ENCODE assay signal across 17 cellular contexts in genomic region chr11:12416552-12416951, GRCh38. TPM values are rescaled to one million over a fixed set of nuclear protein-coding genes. Genes with fewer than 3 reads are reported as not detected.
A peak's percentile ranks its signal among the peaks of the same experiment; 100 is the strongest.
DNase-seq lines count a peak whose midpoint lies in the region; ATAC-seq and TF ChIP-seq lines count a peak whose summit lies in the region.
"Had no signal": no experiment of that assay in that cellular context is flagged by ENCODE, and none has a peak within 500 bp of the region (broad histone marks: within the 10 kb centered on the region; RNA-seq: fewer than 3 reads in every experiment).

No MANE protein-coding gene starts in this region.

- H3K9ac ChIP-seq in IMR-90 (ENCODE audit: low read depth, low read length) (no peak overlapping the region), endodermal cell (ENCODE audit: extremely low read depth, low read length, poor library complexity, severe bottlenecking) (no peak overlapping the region), stomach smooth muscle (ENCODE audit: low read length in 2 of 2) (peak overlapping the region in 1 of 2 donors; percentile 40)

- no peak for TF ChIP-seq RAD21 in IMR-90 (IDR thresholded peaks at IDR 0.05; ENCODE audit: low read length)

- H3K4me1 ChIP-seq in IMR-90 (ENCODE audit: control insufficient read depth, insufficient read depth, low read length) = peaks cover 39% of the 10 kb centered on the region
- peaks cover 5% of the 10 kb centered on the region for H3K4me1 ChIP-seq in endodermal cell (ENCODE audit: control insufficient read depth, insufficient read depth, low read length)
- H3K4me1 ChIP-seq in muscle layer of duodenum (ENCODE audit: control insufficient read depth in 1 of 2, insufficient read depth in 2 of 2, low read length in 2 of 2) = peaks cover 3 to 34% of the 10 kb centered on the region in 2 donors
- H3K4me1 ChIP-seq in stomach smooth muscle (ENCODE audit: control insufficient read depth, insufficient read depth, low read length) = peaks cover 47% of the 10 kb centered on the region

- H3K9me3 ChIP-seq in IMR-90 (ENCODE audit: control insufficient read depth, insufficient read depth, low read length) = no peaks in the 10 kb centered on the region
- H3K9me3 ChIP-seq in endodermal cell (ENCODE audit: control insufficient read depth, low read length) = no peaks in the 10 kb centered on the region
- H3K9me3 ChIP-seq in muscle layer of duodenum (ENCODE audit: control insufficient read depth in 1 of 2, low read length in 2 of 2) = no peaks in the 10 kb centered on the region
- no peaks in the 10 kb centered on the region for H3K9me3 ChIP-seq in stomach smooth muscle (ENCODE audit: control insufficient read depth in 2 of 2, low read length in 2 of 2)
- H3K9me3 ChIP-seq: SJSA1 had no signal

- H3K27ac ChIP-seq in IMR-90 (ENCODE audit: insufficient read depth, low read length) (peak overlapping the region; percentile 66; the same call in 1 of the 2 replicates), endodermal cell (ENCODE audit: low read depth, low read length) (no peak overlapping the region), muscle layer of duodenum (ENCODE audit: low read length) (peak overlapping the region; percentile 93), stomach smooth muscle (ENCODE audit: low read length) (peak overlapping the region; percentile 99)
- H3K27ac ChIP-seq: C4-2B, HL-60, SJSA1 had no signal

- H3K56ac ChIP-seq in IMR-90 (ENCODE audit: extremely low read depth, insufficient read depth, low read length) = no peak overlapping the region

- 0 out of 2 replicates have a peak overlapping the region, but pooled peaks have one; percentile 5 for H2BK120ac ChIP-seq in IMR-90 (ENCODE audit: low read depth, low read length)

- H3K79me1 ChIP-seq in IMR-90 (ENCODE audit: low read depth in 1 of 2, low read length in 2 of 2) = peaks cover 37 to 92% of the 10 kb centered on the region in 2 experiments

- no peak for ATAC-seq in IMR-90 (ENCODE audit: low read depth)
- no peak for ATAC-seq in activated naive CD4-positive, alpha-beta T cell treated with anti-CD3 and anti-CD28 coated beads, Interleukin-2, amount 50 U/mL, for 72 hours
- ATAC-seq in GM18867 (IDR thresholded peaks at IDR 0.05; ENCODE audit: unreplicated experiment) = no peak

- H4K91ac ChIP-seq in IMR-90 (ENCODE audit: insufficient read depth, low read depth, low read length) = peak overlapping the region; percentile 35; the same call in 1 of the 2 replicates

- H4K20me1 ChIP-seq in IMR-90 (ENCODE audit: insufficient read depth, low read length) = peaks cover 17% of the 10 kb centered on the region

- H3K23ac ChIP-seq in IMR-90 (ENCODE audit: low read depth, low read length) = peak overlapping the region; percentile 35; the same call in 1 of the 2 replicates

- TF ChIP-seq POLR2A in IMR-90 (IDR thresholded peaks at IDR 0.05; ENCODE audit: low read depth, low read length) = no peak

- peak overlapping the region; percentile 22 for H3K27ac Mint-ChIP-seq in endodermal cell
- H3K27ac Mint-ChIP-seq in activated naive CD4-positive, alpha-beta T cell treated with anti-CD3 and anti-CD28 coated beads, Interleukin-2, amount 50 U/mL, for 72 hours = no peak overlapping the region

- H3K9me3 Mint-ChIP-seq in endodermal cell = no peaks in the 10 kb centered on the region
- no peaks in the 10 kb centered on the region for H3K9me3 Mint-ChIP-seq in activated naive CD4-positive, alpha-beta T cell treated with anti-CD3 and anti-CD28 coated beads, Interleukin-2, amount 50 U/mL, for 72 hours

- peaks cover 23% of the 10 kb centered on the region for H3K9me1 ChIP-seq in IMR-90 (ENCODE audit: insufficient read depth, low read length)

- no peak overlapping the region for H3K4me3 Mint-ChIP-seq in endodermal cell

- DNase-seq in IMR-90 = no peak
- DNase-seq in endodermal cell = no peak
- DNase-seq in activated naive CD4-positive, alpha-beta T cell treated with anti-CD3 and anti-CD28 coated beads, Interleukin-2, amount 50 U/mL, for 72 hours (ENCODE audit: low spot score in 2 of 2) = no peak
- no peak for DNase-seq in NCI-H2107 (lab: John Stamatoyannopoulos, UW)
- DNase-seq in GM10266 (ENCODE audit: extremely low spot score) = no peak
- DNase-seq: DMS153, NCI-H1417 treated with DMSO at 0.1 percent for 48 hours, NCI-H1930, NCI-H2171, NCI-H446 treated with DMSO at 0.1 percent for 48 hours, NCI-H748 treated with DMSO at 0.1 percent for 48 hours had no signal

- H3K4me1 Mint-ChIP-seq in endodermal cell = peaks cover 24% of the 10 kb centered on the region

- intact Hi-C loops in IMR-90 (cut with micrococcal nuclease) = no loop called here

- in situ Hi-C loops in IMR-90 (cut with MboI; ENCODE audit: low sequenced_read_pairs) = loop anchor here (10.0 kb wide), 1 partner anchor 488 kb away; no protein-coding TSS in a partner anchor

- H2AFZ ChIP-seq in IMR-90 (replicated peaks; ENCODE audit: low read length, poor library complexity) = no peak overlapping the region

- peak overlapping the region; percentile 36; the same call in 1 of the 2 replicates for H3K4ac ChIP-seq in IMR-90 (ENCODE audit: low read depth, low read length)

- POLR2A ChIA-PET in IMR-90 (lab: Charles Lee; ENCODE audit: unreplicated experiment) = no interaction called here

- H3K4me3 ChIP-seq in IMR-90 (ENCODE audit: insufficient read depth, low read depth, low read length) = no peak overlapping the region
- H3K4me3 ChIP-seq in endodermal cell (ENCODE audit: low read length) = no peak overlapping the region
- no peak overlapping the region for H3K4me3 ChIP-seq in muscle layer of duodenum (ENCODE audit: low read depth in 1 of 2, low read length in 2 of 2)
- no peak overlapping the region for H3K4me3 ChIP-seq in stomach smooth muscle (ENCODE audit: low read length in 2 of 2)
- H3K4me3 ChIP-seq: SJSA1 had no signal

- peak overlapping the region; percentile 52; the same call in 1 of the 2 replicates for H4K5ac ChIP-seq in IMR-90 (ENCODE audit: low read depth, low read length)

- H3K18ac ChIP-seq in IMR-90 (ENCODE audit: low read depth, low read length) = peak overlapping the region; percentile 48; the same call in 1 of the 2 replicates

- no peak overlapping the region for H2BK20ac ChIP-seq in IMR-90 (ENCODE audit: low read depth, low read length)

- H2BK5ac ChIP-seq in IMR-90 (ENCODE audit: low read depth, low read length, poor library complexity, severe bottlenecking) = peak overlapping the region; percentile 35

- CTCF ChIA-PET in IMR-90 (lab: Yijun Ruan, JAX) = no interaction called here

- dilution Hi-C loops in IMR-90 (cut with HindIII; ENCODE audit: low sequenced_read_pairs, unreplicated experiment) = no loop called here

- H3K14ac ChIP-seq in IMR-90 (replicated peaks; ENCODE audit: low read depth, low read length) = no peak overlapping the region; the same call in 1 of the 2 replicates

- peak overlapping the region in 1 of 2 experiments; percentile 29; a peak in 1 of 4 replicates for H4K8ac ChIP-seq in IMR-90 (ENCODE audit: low read depth in 2 of 2, low read length in 2 of 2)

- BruUV-seq in IMR-90 (replicated peaks; lab: Mats Ljungman, UMichigan) = no TSS peak

- H3K36me3 ChIP-seq in IMR-90 (ENCODE audit: control insufficient read depth, insufficient read depth, low read length) = no peaks in the 10 kb centered on the region; the same call in 1 of the 2 replicates
- H3K36me3 ChIP-seq in endodermal cell (ENCODE audit: control insufficient read depth, insufficient read depth, low read length) = no peaks in the 10 kb centered on the region
- no peaks in the 10 kb centered on the region for H3K36me3 ChIP-seq in muscle layer of duodenum (ENCODE audit: control insufficient read depth in 1 of 2, insufficient read depth in 2 of 2, low read length in 2 of 2)
- no peaks in the 10 kb centered on the region for H3K36me3 ChIP-seq in stomach smooth muscle (ENCODE audit: control insufficient read depth in 2 of 2, insufficient read depth in 2 of 2, low read length in 2 of 2)
- H3K36me3 ChIP-seq: SJSA1 had no signal

- H2AK5ac ChIP-seq in IMR-90 (ENCODE audit: low read depth, low read length) = peak overlapping the region; percentile 86; the same call in 1 of the 2 replicates

- H3K27me3 ChIP-seq in IMR-90 (ENCODE audit: control insufficient read depth, insufficient read depth, low read length) (no peaks in the 10 kb centered on the region), endodermal cell (ENCODE audit: control insufficient read depth, insufficient read depth, low read length, poor library complexity, severe bottlenecking) (no peaks in the 10 kb centered on the region), muscle layer of duodenum (ENCODE audit: low read depth, low read length) (no peaks in the 10 kb centered on the region), stomach smooth muscle (ENCODE audit: control insufficient read depth in 1 of 2, insufficient read depth in 2 of 2, low read length in 2 of 2) (no peaks in the 10 kb centered on the region)
- H3K27me3 ChIP-seq: SJSA1 had no signal

- WGBS in IMR-90 (ENCODE audit: extremely low coverage in 2 of 2, insufficient read length in 1 of 2), 2 experiments = 100% methylated on average over 4 of the region's 6 CpGs; no CpG with 5 or more reads in 1 of the 2 experiments
- 94 to 97% methylated on average over 6 of the region's 6 CpGs for WGBS in endodermal cell (ENCODE audit: insufficient coverage in 1 of 2, insufficient read length in 1 of 2), 2 experiments

- no peaks in the 10 kb centered on the region for H3K36me3 Mint-ChIP-seq in endodermal cell (ENCODE audit: low read depth)
- H3K36me3 Mint-ChIP-seq in activated naive CD4-positive, alpha-beta T cell treated with anti-CD3 and anti-CD28 coated beads, Interleukin-2, amount 50 U/mL, for 72 hours = no peaks in the 10 kb centered on the region

- no peaks in the 10 kb centered on the region for H3K27me3 Mint-ChIP-seq in endodermal cell (ENCODE audit: insufficient read depth)

- H2BK15ac ChIP-seq in IMR-90 (ENCODE audit: low read depth, low read length) = no peak overlapping the region; the same call in 1 of the 3 replicates

- no peak overlapping the region for H2AK9ac ChIP-seq in IMR-90 (replicated peaks; ENCODE audit: low read depth, low read length, poor library complexity)

- TF ChIP-seq CTCF in IMR-90 (conservative IDR thresholded peaks at IDR 0.05; ENCODE audit: low read depth, low read length) = no peak
- TF ChIP-seq CTCF in endodermal cell (conservative IDR thresholded peaks at IDR 0.05) = no peak
- TF ChIP-seq CTCF in GM10266 (IDR thresholded peaks at IDR 0.05; ENCODE audit: control insufficient read depth, insufficient read depth, low read depth, missing control alignments) = no peak

- H3K4me2 ChIP-seq in IMR-90 (ENCODE audit: low read depth, low read length) = no peak overlapping the region

RNA-seq across cellular contexts. Expression of gene PARVA, which starts 39.2 kb away (rescaled TPM):
- total RNA-seq in IMR-90 (2012; rRNA removed) (65.2 and 65.8 TPM in 2 replicates), endodermal cell (10 to 100 TPM; 27.3 to 37.3 TPM)
- polyA plus RNA-seq in IMR-90 (2012; rRNA removed) = 68.9 and 80.2 TPM in 2 replicates
- polyA plus RNA-seq in IMR-90 (2012; cell fraction: cytosol; rRNA removed) = 30.2 and 37.0 TPM in 2 replicates
- 13.5 and 44.5 TPM in 2 replicates for polyA plus RNA-seq in IMR-90 (2012; cell fraction: nucleus; rRNA removed; ENCODE audit: low replicate concordance)
- 23.2 TPM for polyA plus RNA-seq in endodermal cell (2013, experiment 1 of 2)
- 21.9 TPM for polyA plus RNA-seq in endodermal cell (2013, experiment 2 of 2)
- total RNA-seq in activated naive CD4-positive, alpha-beta T cell treated with anti-CD3 and anti-CD28 coated beads, Interleukin-2, amount 50 U/mL, for 72 hours = under 1 TPM in 1 of 2 donors, not detected in 1; 0.20 TPM

Comparison
In these comparisons a context has a peak if more than half of its experiments do, and no peak if none do; other contexts are left out.
1. RNA of gene PARVA, which starts 39.2 kb away (total RNA-seq): 65.2 to 65.8 TPM in IMR-90 and 27.3 to 37.3 TPM in endodermal cell; 0.20 TPM in activated naive CD4-positive, alpha-beta T cell treated with anti-CD3 and anti-CD28 coated beads, Interleukin-2, amount 50 U/mL, for 72 hours; every median in the first group is over 10 times any median in the second.